8 cellular contexts compared by ENCODE assay signal in the genomic region with DNA sequence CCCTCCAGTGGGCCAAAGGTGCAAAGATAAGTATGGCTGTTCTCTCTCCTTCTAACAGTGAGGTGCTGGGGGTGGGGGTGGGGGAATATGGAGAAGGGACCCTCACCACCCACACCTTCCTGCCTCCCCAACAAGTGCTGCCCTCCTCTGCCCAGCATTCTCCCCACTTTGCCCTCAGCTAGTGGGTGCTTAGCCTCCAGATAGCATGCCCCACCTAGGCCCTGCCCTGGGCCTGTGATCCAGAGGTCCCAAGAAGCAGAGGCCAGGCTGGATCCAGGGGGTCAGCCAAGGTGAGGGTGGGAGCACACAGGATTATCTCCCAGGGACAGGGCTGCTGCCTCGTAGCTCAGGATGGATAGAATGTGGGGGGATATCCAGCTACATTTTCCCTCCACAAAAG. TPM values are rescaled to one million over a fixed set of nuclear protein-coding genes. Genes with fewer than 3 reads are reported as not detected.
DNase-seq lines count a peak whose midpoint lies in the region; ATAC-seq and TF ChIP-seq lines count a peak whose summit lies in the region.

No MANE protein-coding gene starts in this region.

- H3K9me2 ChIP-seq in PC-9 (ENCODE audit: insufficient read depth): no peaks in the 10 kb centered on the region

- H2AFZ ChIP-seq in PC-9: no peak overlapping the region; the same call in 1 of the 2 replicates

- H3K79me2 ChIP-seq in PC-9 (ENCODE audit: low read depth): peaks cover 16% of the 10 kb centered on the region

- peak overlapping the region; percentile 95; the same call in 1 of the 2 replicates for H3K4me3 ChIP-seq in PC-9
- peak overlapping the region; percentile 90 for H3K4me3 ChIP-seq in epithelial cell of proximal tubule (ENCODE audit: low read depth, low read length)

- POLR2A ChIA-PET in PC-9 (lab: Charles Lee; ENCODE audit: unreplicated experiment): no interaction called here

- intact Hi-C loops in Calu3 (cut with micrococcal nuclease; ENCODE audit: unreplicated experiment) (no loop called here), PC-9 (cut with micrococcal nuclease; ENCODE audit: unreplicated experiment) (no loop called here)

- BruUV-seq in Calu3 (replicated peaks; lab: Mats Ljungman, UMichigan) (no TSS peak), PC-9 (replicated peaks; lab: Mats Ljungman, UMichigan) (no TSS peak)

- H3F3A ChIP-seq in PC-9 (ENCODE audit: insufficient read depth, low read depth): peaks cover 22% of the 10 kb centered on the region

- no peaks in the 10 kb centered on the region; the same call in none of the 2 replicates for H4K20me1 ChIP-seq in PC-9 (ENCODE audit: insufficient read depth)

- peak overlapping the region; percentile 99 for H3K4me2 ChIP-seq in PC-9

- CTCF ChIA-PET in Calu3 (lab: Charles Lee): interaction anchor here (0.7 kb wide), 1 partner anchor 203 kb away, joined by 5 read pairs; no protein-coding TSS in a partner anchor
- CTCF ChIA-PET in PC-9 (lab: Charles Lee): interaction anchor here (0.6 to 2.3 kb wide), 2 partner anchors 15 to 19 kb away, joined by 5 to 8 read pairs; no protein-coding TSS in a partner anchor

- in situ Hi-C loops in GM13976 (cut with MboI; ENCODE audit: low sequenced_read_pairs, unreplicated experiment): no loop called here

- H3K27ac ChIP-seq in PC-9: no peak overlapping the region

- TF ChIP-seq CTCF in Calu3 (IDR thresholded peaks at IDR 0.05; ENCODE audit: unreplicated experiment): no peak
- TF ChIP-seq CTCF in PC-9 (conservative IDR thresholded peaks at IDR 0.05): no peak
- no peak for TF ChIP-seq CTCF in epithelial cell of proximal tubule (conservative IDR thresholded peaks at IDR 0.05; ENCODE audit: low read depth, low read length)
- no peak for TF ChIP-seq CTCF in osteocyte (IDR thresholded peaks at IDR 0.05)
- TF ChIP-seq CTCF in GM13976 (IDR thresholded peaks at IDR 0.05; ENCODE audit: borderline replicate concordance, control extremely low read depth, extremely low read depth, insufficient read depth, missing control alignments): no peak

- H3K4me3 Mint-ChIP-seq in Calu3 (ENCODE audit: low read depth, unreplicated experiment): peak overlapping the region; percentile 78
- peak overlapping the region; percentile 77 for H3K4me3 Mint-ChIP-seq in osteocyte (ENCODE audit: unreplicated experiment)

- H3K27ac Mint-ChIP-seq in Calu3 (ENCODE audit: unreplicated experiment) (no peak overlapping the region), osteocyte (ENCODE audit: unreplicated experiment) (no peak overlapping the region)

- H3K4me1 ChIP-seq in PC-9 (replicated peaks; ENCODE audit: insufficient read depth): peaks cover 25% of the 10 kb centered on the region

- H3K36me3 Mint-ChIP-seq in Calu3 (ENCODE audit: insufficient read depth, unreplicated experiment) (peaks cover 29% of the 10 kb centered on the region), osteocyte (ENCODE audit: unreplicated experiment) (peaks cover 3% of the 10 kb centered on the region)

- H3K36me3 ChIP-seq in PC-9 (ENCODE audit: low read depth): no peaks in the 10 kb centered on the region

- no peaks in the 10 kb centered on the region for H3K9me3 ChIP-seq in PC-9 (ENCODE audit: insufficient read depth, low read depth)

- H3K27me3 Mint-ChIP-seq in Calu3 (ENCODE audit: unreplicated experiment): no peaks in the 10 kb centered on the region
- H3K27me3 Mint-ChIP-seq in osteocyte (ENCODE audit: unreplicated experiment): no peaks in the 10 kb centered on the region

- H3K9me3 Mint-ChIP-seq in Calu3 (ENCODE audit: low read depth, unreplicated experiment) (no peaks in the 10 kb centered on the region), osteocyte (ENCODE audit: unreplicated experiment) (no peaks in the 10 kb centered on the region)

- ATAC-seq in GM19395 (IDR thresholded peaks at IDR 0.05; ENCODE audit: unreplicated experiment) (no peak), HG03139 (IDR thresholded peaks at IDR 0.05; ENCODE audit: unreplicated experiment) (no peak)

- no peaks in the 10 kb centered on the region for H3K27me3 ChIP-seq in PC-9 (ENCODE audit: insufficient read depth, low read depth)

- no peaks in the 10 kb centered on the region for H3K4me1 Mint-ChIP-seq in Calu3 (ENCODE audit: low read depth, unreplicated experiment)
- peaks cover 27% of the 10 kb centered on the region for H3K4me1 Mint-ChIP-seq in osteocyte (ENCODE audit: unreplicated experiment)

- DNase-seq in Calu3 (no peak), PC-9 (no peak), epithelial cell of proximal tubule (ENCODE audit: low read depth) (no peak), osteocyte (ENCODE audit: extremely low spot score, unreplicated experiment) (no peak), GM13976 (ENCODE audit: low spot score) (no peak), NCI-H2029 treated with DMSO at 0.1 percent for 48 hours (lab: John Stamatoyannopoulos, UW) (no peak)

RNA-seq across cellular contexts. Expression of gene ADISSP, which starts 1.2 kb away (rescaled TPM):
- 27.3 and 29.0 TPM in 2 replicates for total RNA-seq in Calu3 (2022)
- total RNA-seq in PC-9 (2021): 86.9 and 95.0 TPM in 2 replicates
- 62.0 and 64.6 TPM in 2 replicates for total RNA-seq in epithelial cell of proximal tubule
- total RNA-seq in osteocyte: 24.3 and 25.2 TPM in 2 replicates

RNA-seq across cellular contexts. Expression of gene SPEF1, which starts 14.9 kb away (rescaled TPM):
- 0.28 TPM in 1 of 2 replicates, not detected in the other for total RNA-seq in Calu3 (2022)
- 2.6 and 2.7 TPM in 2 replicates for total RNA-seq in PC-9 (2021)
- 0.92 TPM in 1 of 2 replicates, not detected in the other for total RNA-seq in epithelial cell of proximal tubule
- total RNA-seq in osteocyte: 0.24 TPM in 1 of 2 replicates, not detected in the other

RNA-seq across cellular contexts. Expression of gene CENPB, which starts 20.2 kb away (rescaled TPM):
- total RNA-seq in Calu3 (2022): 44.7 and 44.9 TPM in 2 replicates
- 70.8 and 82.9 TPM in 2 replicates for total RNA-seq in PC-9 (2021)
- 82.3 and 99.8 TPM in 2 replicates for total RNA-seq in epithelial cell of proximal tubule
- total RNA-seq in osteocyte: 87.7 and 92.2 TPM in 2 replicates

RNA-seq across cellular contexts. Expression of gene CDC25B, which starts 29.7 kb away (rescaled TPM):
- total RNA-seq in Calu3 (2022) (69.6 and 75.0 TPM in 2 replicates), PC-9 (2021) (83.5 and 91.0 TPM in 2 replicates), epithelial cell of proximal tubule (42.3 and 46.6 TPM in 2 replicates), osteocyte (193 and 197 TPM in 2 replicates)

RNA-seq across cellular contexts. Expression of gene HSPA12B, which starts 33.9 kb away (rescaled TPM):
- total RNA-seq in Calu3 (2022) (not detected in 2 replicates), PC-9 (2021) (not detected in 2 replicates), epithelial cell of proximal tubule (not detected in 2 replicates), osteocyte (not detected in 2 replicates)
